8 cellular contexts compared by ENCODE assay signal in genomic region chrX:155070038-155070437, GRCh38. TPM values are rescaled to one million over a fixed set of nuclear protein-coding genes. Genes with fewer than 3 reads are reported as not detected.
DNase-seq lines count a peak whose midpoint lies in the region; ATAC-seq and TF ChIP-seq lines count a peak whose summit lies in the region.

No MANE protein-coding gene starts in this region.

- peak overlapping the region; percentile 58 to 75 (median 72) for H3K4me3 ChIP-seq in BLaER1 treated with 17β-estradiol and CSF1 and Interleukin-3, amounts not matched to agents 10 nM and 100 nM
- H3K4me3 ChIP-seq in Loucy (ENCODE audit: low read length, poor library complexity, severe bottlenecking): peak overlapping the region; percentile 93
- peak overlapping the region; percentile 75 for H3K4me3 ChIP-seq in choroid plexus epithelial cell (ENCODE audit: low read depth, low read length)

- H3K4me3 Mint-ChIP-seq in natural killer cell treated with Interleukin-12 subunit alpha and Interleukin-12 subunit beta and Interleukin-15 and Interleukin-18, amount 100 ng/mL, for 72 hours: peak overlapping the region; percentile 87

- H3K27me3 Mint-ChIP-seq in natural killer cell treated with Interleukin-12 subunit alpha and Interleukin-12 subunit beta and Interleukin-15 and Interleukin-18, amount 100 ng/mL, for 72 hours: peaks cover 0 to 6% of the 10 kb centered on the region in 2 donors

- peak overlapping the region; percentile 71 to 91 (median 87); a peak in 20 of 22 replicates for H3K27ac ChIP-seq in BLaER1 treated with 17β-estradiol and CSF1 and Interleukin-3, amounts not matched to agents 10 nM and 100 nM

- peaks cover 23 to 32% of the 10 kb centered on the region in 2 donors for H3K4me1 Mint-ChIP-seq in natural killer cell treated with Interleukin-12 subunit alpha and Interleukin-12 subunit beta and Interleukin-15 and Interleukin-18, amount 100 ng/mL, for 72 hours (ENCODE audit: low read depth in 2 of 2)

- peaks cover 59% of the 10 kb centered on the region for H3K79me2 ChIP-seq in Loucy (ENCODE audit: insufficient read depth, low read length)

- no peaks in the 10 kb centered on the region for H3K9me2 ChIP-seq in Loucy (replicated peaks; ENCODE audit: low read depth, low read length)

- H3K27ac Mint-ChIP-seq in natural killer cell treated with Interleukin-12 subunit alpha and Interleukin-12 subunit beta and Interleukin-15 and Interleukin-18, amount 100 ng/mL, for 72 hours: peak overlapping the region; percentile 71 to 82

- no peaks in the 10 kb centered on the region for H3F3A ChIP-seq in Loucy (ENCODE audit: low read depth)

- peaks cover 25 to 40% (median 28%) of the 10 kb centered on the region in 10 experiments for H3K4me1 ChIP-seq in BLaER1 treated with 17β-estradiol and CSF1 and Interleukin-3, amounts not matched to agents 10 nM and 100 nM
- H3K4me1 ChIP-seq in Loucy (ENCODE audit: insufficient read depth, low read length, poor library complexity, severe bottlenecking): peaks cover 40% of the 10 kb centered on the region

- DNase-seq in choroid plexus epithelial cell (ENCODE audit: low read depth): no peak
- no peak for DNase-seq in natural killer cell treated with Interleukin-12 subunit alpha and Interleukin-12 subunit beta and Interleukin-15 and Interleukin-18, amount 100 ng/mL, for 72 hours (ENCODE audit: low spot score)

- peaks cover 0 to 15% (median 1%) of the 10 kb centered on the region in 11 experiments; a peak in 11 of 22 replicates for H3K36me3 ChIP-seq in BLaER1 treated with 17β-estradiol and CSF1 and Interleukin-3, amounts not matched to agents 10 nM and 100 nM
- no peaks in the 10 kb centered on the region for H3K36me3 ChIP-seq in Loucy (ENCODE audit: insufficient read depth, low read length)

- H3K27me3 ChIP-seq in BLaER1 treated with 17β-estradiol and CSF1 and Interleukin-3, amounts not matched to agents 10 nM and 100 nM: peaks cover 45 to 92% (median 81%) of the 10 kb centered on the region in 11 experiments
- H3K27me3 ChIP-seq in Loucy (ENCODE audit: insufficient read depth, low read length, poor library complexity, severe bottlenecking): no peaks in the 10 kb centered on the region

- H3K9me3 Mint-ChIP-seq in natural killer cell treated with Interleukin-12 subunit alpha and Interleukin-12 subunit beta and Interleukin-15 and Interleukin-18, amount 100 ng/mL, for 72 hours: no peaks in the 10 kb centered on the region

- H2AFZ ChIP-seq in Loucy (ENCODE audit: low read length): peak overlapping the region; percentile 94; the same call in 1 of the 2 replicates

- peaks cover 0 to 29% (median 6%) of the 10 kb centered on the region in 11 experiments; a peak in 10 of 22 replicates for H4K20me1 ChIP-seq in BLaER1 treated with 17β-estradiol and CSF1 and Interleukin-3, amounts not matched to agents 10 nM and 100 nM
- H4K20me1 ChIP-seq in Loucy (ENCODE audit: insufficient read depth, low read length, poor library complexity, severe bottlenecking): peaks cover 9% of the 10 kb centered on the region

- peaks cover 0 to 3% (median 0%) of the 10 kb centered on the region in 11 experiments; a peak in 1 of 22 replicates for H3K9me3 ChIP-seq in BLaER1 treated with 17β-estradiol and CSF1 and Interleukin-3, amounts not matched to agents 10 nM and 100 nM (replicated peaks in 1 of 11)
- no peaks in the 10 kb centered on the region for H3K9me3 ChIP-seq in Loucy (ENCODE audit: insufficient read depth, low read depth, low read length)

- TF ChIP-seq CTCF in Loucy (conservative IDR thresholded peaks at IDR 0.05; ENCODE audit: low read length): no peak
- TF ChIP-seq CTCF in choroid plexus epithelial cell (conservative IDR thresholded peaks at IDR 0.05; ENCODE audit: low read depth, low read length): no peak

- peak overlapping the region; percentile 79 to 91 (median 87) for H3K9ac ChIP-seq in BLaER1 treated with 17β-estradiol and CSF1 and Interleukin-3, amounts not matched to agents 10 nM and 100 nM
- peak overlapping the region; percentile 90 for H3K9ac ChIP-seq in Loucy (ENCODE audit: low read depth, low read length, poor library complexity, severe bottlenecking)

- peak overlapping the region; percentile 42 to 81 (median 70) for H3K4me2 ChIP-seq in BLaER1 treated with 17β-estradiol and CSF1 and Interleukin-3, amounts not matched to agents 10 nM and 100 nM
- peak overlapping the region; percentile 96 for H3K4me2 ChIP-seq in Loucy (ENCODE audit: low read depth, low read length, poor library complexity, severe bottlenecking)

- peaks cover 15% of the 10 kb centered on the region for H3K36me3 Mint-ChIP-seq in natural killer cell treated with Interleukin-12 subunit alpha and Interleukin-12 subunit beta and Interleukin-15 and Interleukin-18, amount 100 ng/mL, for 72 hours

- ATAC-seq in natural killer cell treated with Interleukin-12 subunit alpha and Interleukin-12 subunit beta and Interleukin-15 and Interleukin-18, amount 100 ng/mL, for 72 hours: no peak
- no peak for ATAC-seq in GM21423 (IDR thresholded peaks at IDR 0.05; ENCODE audit: unreplicated experiment)
- no peak for ATAC-seq in HG03342 (IDR thresholded peaks at IDR 0.05; ENCODE audit: unreplicated experiment)
- ATAC-seq in HG02870 (IDR thresholded peaks at IDR 0.05; ENCODE audit: unreplicated experiment): no peak
- no peak for ATAC-seq in GM21367 (IDR thresholded peaks at IDR 0.05; ENCODE audit: unreplicated experiment)

RNA-seq across cellular contexts. Expression of gene CMC4, which starts 0.9 kb away (rescaled TPM):
- 1 to 10 TPM in 1 of 2 donors, not detected in 1; 1.4 TPM for total RNA-seq in natural killer cell treated with Interleukin-12 subunit alpha and Interleukin-12 subunit beta and Interleukin-15 and Interleukin-18, amount 100 ng/mL, for 72 hours

RNA-seq across cellular contexts. Expression of gene MTCP1, which starts 0.9 kb away (rescaled TPM):
- total RNA-seq in natural killer cell treated with Interleukin-12 subunit alpha and Interleukin-12 subunit beta and Interleukin-15 and Interleukin-18, amount 100 ng/mL, for 72 hours: 10 to 100 TPM; 12.4 to 17.4 TPM

RNA-seq across cellular contexts. Expression of gene BRCC3, which starts 1.3 kb away (rescaled TPM):
- total RNA-seq in natural killer cell treated with Interleukin-12 subunit alpha and Interleukin-12 subunit beta and Interleukin-15 and Interleukin-18, amount 100 ng/mL, for 72 hours: 10 to 100 TPM; 34.5 to 36.1 TPM

RNA-seq across cellular contexts. Expression of gene FUNDC2, which starts 43.4 kb away (rescaled TPM):
- 10 to 100 TPM; 47.2 to 62.5 TPM for total RNA-seq in natural killer cell treated with Interleukin-12 subunit alpha and Interleukin-12 subunit beta and Interleukin-15 and Interleukin-18, amount 100 ng/mL, for 72 hours

RNA-seq across cellular contexts. Expression of gene F8, which starts 47.5 kb away (rescaled TPM):
- total RNA-seq in natural killer cell treated with Interleukin-12 subunit alpha and Interleukin-12 subunit beta and Interleukin-15 and Interleukin-18, amount 100 ng/mL, for 72 hours: 1 to 10 TPM; 2.7 to 2.9 TPM
